11 cellular contexts compared by ENCODE assay signal in the genomic region with DNA sequence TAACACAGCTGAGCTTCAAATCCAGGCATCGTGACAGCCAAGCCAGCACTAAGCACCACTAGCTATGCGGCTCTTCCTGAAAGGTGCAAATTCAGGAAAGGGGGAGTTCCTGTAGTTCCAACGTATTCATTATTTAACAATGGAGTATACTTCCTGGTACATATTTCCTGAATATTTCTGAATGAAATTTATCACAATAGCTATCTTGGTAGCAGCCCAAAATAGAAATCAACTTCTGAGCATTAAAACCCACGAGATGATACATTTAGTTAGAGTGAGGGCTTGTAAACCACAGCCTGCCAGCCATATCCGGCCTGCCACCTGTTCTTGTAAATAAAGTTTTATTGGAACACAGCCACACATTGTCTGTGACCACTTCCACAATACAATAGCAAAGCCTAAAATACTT.
A peak's percentile ranks its signal among the peaks of the same experiment; 100 is the strongest.
DNase-seq lines count a peak whose midpoint lies in the region; ATAC-seq and TF ChIP-seq lines count a peak whose summit lies in the region.
"Had no signal": no experiment of that assay in that cellular context is flagged by ENCODE, and none has a peak within 500 bp of the region (broad histone marks: within the 10 kb centered on the region; RNA-seq: fewer than 3 reads in every experiment).

No MANE protein-coding gene starts in this region.

- no peak for TF ChIP-seq CTCF in uterus (IDR thresholded peaks at IDR 0.05)

- H3K36me3 ChIP-seq in uterus: no peaks in the 10 kb centered on the region
- H3K36me3 ChIP-seq: thoracic aorta had no signal

- peaks cover 5% of the 10 kb centered on the region for H3K9me3 Mint-ChIP-seq in activated CD4-positive, alpha-beta memory T cell treated with anti-CD3 and anti-CD28 coated beads for 36 hours

- H3K27ac Mint-ChIP-seq in activated CD4-positive, alpha-beta memory T cell treated with anti-CD3 and anti-CD28 coated beads for 36 hours: no peak overlapping the region

- H3K36me3 Mint-ChIP-seq in activated CD4-positive, alpha-beta memory T cell treated with anti-CD3 and anti-CD28 coated beads for 36 hours: no peaks in the 10 kb centered on the region

- peaks cover 6% of the 10 kb centered on the region for H3K27me3 Mint-ChIP-seq in activated CD4-positive, alpha-beta memory T cell treated with anti-CD3 and anti-CD28 coated beads for 36 hours

- ATAC-seq in HG03469 (IDR thresholded peaks at IDR 0.05; ENCODE audit: unreplicated experiment): no peak

- peaks cover 12% of the 10 kb centered on the region for H3K4me1 Mint-ChIP-seq in activated CD4-positive, alpha-beta memory T cell treated with anti-CD3 and anti-CD28 coated beads for 36 hours (ENCODE audit: low read depth)

- H3K4me1 ChIP-seq in uterus: no peaks in the 10 kb centered on the region

- H3K4me3 ChIP-seq in Jurkat, Clone E6-1 (ENCODE audit: low read length): peak overlapping the region; percentile 27
- no peak overlapping the region for H3K4me3 ChIP-seq in uterus
- H3K4me3 ChIP-seq: lung, thoracic aorta had no signal

- POLR2A ChIA-PET in activated CD4-positive, alpha-beta memory T cell treated with anti-CD3 and anti-CD28 coated beads for 36 hours (lab: Charles Lee): no interaction called here

- H3K9me3 ChIP-seq in uterus: no peaks in the 10 kb centered on the region
- H3K9me3 ChIP-seq: thoracic aorta had no signal

- intact Hi-C loops in activated CD4-positive, alpha-beta memory T cell treated with anti-CD3 and anti-CD28 coated beads for 36 hours (cut with micrococcal nuclease): no loop called here
- intact Hi-C loops in uterus (cut with DNase I; ENCODE audit: low total_unique reads): no loop called here

- DNase-seq in NK-92 treated with Interleukin-12 subunit alpha and Interleukin-12 subunit beta, amount 100 ng/mL, for 24 hours (lab: John Stamatoyannopoulos, UW): peak; percentile 26
- DNase-seq in NK-92 (lab: John Stamatoyannopoulos, UW; ENCODE audit: unreplicated experiment): no peak
- DNase-seq in Jurkat, Clone E6-1 (ENCODE audit: low read depth, low spot score): peak; percentile 89
- DNase-seq in activated CD4-positive, alpha-beta memory T cell treated with anti-CD3 and anti-CD28 coated beads for 36 hours: peak; percentile 44
- DNase-seq in lung microvascular endothelial cell (ENCODE audit: low read depth in 2 of 2): peak; percentile 89 to 94
- DNase-seq in uterus: no peak
- DNase-seq in GM03348 (ENCODE audit: low spot score): no peak
- DNase-seq: activated effector memory CD4-positive, alpha-beta T cell treated with Interleukin-2 at 50 U/mL for 16 hours had no signal

- TF ChIP-seq POLR2A in uterus (IDR thresholded peaks at IDR 0.05): no peak

- no peak overlapping the region for H3K4me3 Mint-ChIP-seq in activated CD4-positive, alpha-beta memory T cell treated with anti-CD3 and anti-CD28 coated beads for 36 hours

- no peak overlapping the region for H3K27ac ChIP-seq in uterus
- H3K27ac ChIP-seq: thoracic aorta had no signal

- H3K27me3 ChIP-seq in uterus: no peaks in the 10 kb centered on the region

- CTCF ChIA-PET in activated CD4-positive, alpha-beta memory T cell treated with anti-CD3 and anti-CD28 coated beads for 36 hours (lab: Charles Lee): no interaction called here

Comparison
In these comparisons a context has a peak if more than half of its experiments do, and no peak if none do; other contexts are left out.
1. DNase-seq: peak in NK-92 treated with Interleukin-12 subunit alpha and Interleukin-12 subunit beta, amount 100 ng/mL, for 24 hours (single experiment), Jurkat, Clone E6-1 (single experiment), activated CD4-positive, alpha-beta memory T cell treated with anti-CD3 and anti-CD28 coated beads for 36 hours (single experiment) and lung microvascular endothelial cell (2 of 2); none in NK-92 (single experiment), uterus (0 of 2) and GM03348 (single experiment).